ENCODE assay signal across 24 cellular contexts in genomic region chr6:161626132-161626676, GRCh38.
"Had no signal": no experiment of that assay in that cellular context is flagged by ENCODE, and none has a peak within 500 bp of the region (broad histone marks: within the 10 kb centered on the region; RNA-seq: fewer than 3 reads in every experiment).

No MANE protein-coding gene starts in this region.

- H3K4me3 Mint-ChIP-seq: dendritic cell treated with granulocyte-macrophage colony-stimulating factor and Interleukin-4, amounts not matched to agents 40 ng/mL and 50 ng/mL, for 4 days; natural killer cell; stimulated activated naive B cell treated with anti-CD40 and anti-IgM and Interleukin-4, amounts not matched to agents 10 μg/mL and 1 μg/mL and 100 μg/mL, for 72 hours; stimulated activated naive CD8-positive, alpha-beta T cell treated with anti-CD3 and anti-CD28 coated beads, Interleukin-15, Interleukin-2, amounts not matched to agents 100 ng/mL and 50 ng/mL, for 24 hours had no signal

- H3K9me3 Mint-ChIP-seq: stimulated activated naive CD8-positive, alpha-beta T cell treated with anti-CD3 and anti-CD28 coated beads, Interleukin-15, Interleukin-2, amounts not matched to agents 100 ng/mL and 50 ng/mL, for 24 hours had no signal

- H3K27ac Mint-ChIP-seq: dendritic cell treated with granulocyte-macrophage colony-stimulating factor and Interleukin-4, amounts not matched to agents 40 ng/mL and 50 ng/mL, for 4 days; natural killer cell; progenitor cell of endocrine pancreas; stimulated activated naive B cell treated with anti-CD40 and anti-IgM and Interleukin-4, amounts not matched to agents 10 μg/mL and 1 μg/mL and 100 μg/mL, for 72 hours; stimulated activated naive CD8-positive, alpha-beta T cell treated with anti-CD3 and anti-CD28 coated beads, Interleukin-15, Interleukin-2, amounts not matched to agents 100 ng/mL and 50 ng/mL, for 24 hours had no signal

- H3K4me1 Mint-ChIP-seq: stimulated activated naive B cell treated with anti-CD40 and anti-IgM and Interleukin-4, amounts not matched to agents 10 μg/mL and 1 μg/mL and 100 μg/mL, for 72 hours had no signal

- H3K27ac ChIP-seq: colonic mucosa, esophagus muscularis mucosa, heart right ventricle, left lung, parathyroid adenoma, skin epidermis, spleen, suprapubic skin, upper lobe of right lung, vagina had no signal

- H3K9me3 ChIP-seq: colonic mucosa, esophagus muscularis mucosa, heart right ventricle, suprapubic skin, transverse colon, upper lobe of right lung, vagina had no signal

- ATAC-seq: heart right ventricle; left cardiac atrium; left lung; right cardiac atrium; stimulated activated naive B cell treated with anti-CD40 and anti-IgM and Interleukin-4, amounts not matched to agents 10 μg/mL and 1 μg/mL and 100 μg/mL, for 72 hours; upper lobe of right lung had no signal

- H3K27me3 Mint-ChIP-seq: dendritic cell treated with granulocyte-macrophage colony-stimulating factor and Interleukin-4, amounts not matched to agents 40 ng/mL and 50 ng/mL, for 4 days; stimulated activated naive B cell treated with anti-CD40 and anti-IgM and Interleukin-4, amounts not matched to agents 10 μg/mL and 1 μg/mL and 100 μg/mL, for 72 hours; stimulated activated naive CD8-positive, alpha-beta T cell treated with anti-CD3 and anti-CD28 coated beads, Interleukin-15, Interleukin-2, amounts not matched to agents 100 ng/mL and 50 ng/mL, for 24 hours had no signal

- H3K36me3 ChIP-seq: colonic mucosa, esophagus muscularis mucosa, heart right ventricle, left lung, spleen, suprapubic skin, transverse colon, upper lobe of right lung, vagina had no signal

- H3K4me1 ChIP-seq: colonic mucosa, left lung, parathyroid adenoma, spleen, transverse colon, upper lobe of right lung had no signal

- H3K27me3 ChIP-seq: colonic mucosa, esophagus muscularis mucosa, heart right ventricle, left lung, spleen, suprapubic skin, transverse colon, upper lobe of right lung, vagina had no signal

- H3K4me3 ChIP-seq: colonic mucosa, esophagus muscularis mucosa, heart right ventricle, left lung, skin epidermis, spleen, suprapubic skin, transverse colon, upper lobe of right lung, vagina had no signal

- H3K9ac ChIP-seq: parathyroid adenoma had no signal

- DNase-seq: colonic mucosa; effector CD8-positive, alpha-beta T cell; foreskin melanocyte; glutamatergic neuron; heart right ventricle; hippocampal formation; left cardiac atrium; left lung; mesenchymal stem cell; natural killer cell; right cardiac atrium; spleen; stimulated activated CD4-positive, alpha-beta T cell treated with anti-CD3 and anti-CD28 coated beads, Interleukin-4, amount 100 ng/mL, for 4 hours; stimulated activated naive B cell treated with anti-CD40 and anti-IgM and Interleukin-4, amounts not matched to agents 10 μg/mL and 1 μg/mL and 100 μg/mL, for 72 hours; transverse colon; upper lobe of right lung had no signal

- H3K36me3 Mint-ChIP-seq: natural killer cell; stimulated activated naive B cell treated with anti-CD40 and anti-IgM and Interleukin-4, amounts not matched to agents 10 μg/mL and 1 μg/mL and 100 μg/mL, for 72 hours had no signal
